In genomic region chr10:14191871-14192270, GRCh38 we compare ENCODE assay signal across 24 cellular contexts.
"Had no signal": no experiment of that assay in that cellular context is flagged by ENCODE, and none has a peak within 500 bp of the region (broad histone marks: within the 10 kb centered on the region; RNA-seq: fewer than 3 reads in every experiment).

No MANE protein-coding gene starts in this region.

- H3K36me3 Mint-ChIP-seq: activated naive CD4-positive, alpha-beta T cell treated with anti-CD3 and anti-CD28 coated beads, Interleukin-2, amount 10 ng/mL, durations not matched to agents 7 days and 5 days; activated naive CD8-positive, alpha-beta T cell had no signal

- H3K4me3 Mint-ChIP-seq: activated CD4-positive, alpha-beta T cell treated with anti-CD3 and anti-CD28 coated beads, Interleukin-2, amount 10 ng/mL, durations not matched to agents 24 days and 14 days; activated CD8-positive, alpha-beta T cell treated with anti-CD3 and anti-CD28 coated beads, Interleukin-2, amount 10 ng/mL, durations not matched to agents 7 days and 5 days; activated naive CD4-positive, alpha-beta T cell treated with anti-CD3 and anti-CD28 coated beads, Interleukin-2, amount 10 ng/mL, durations not matched to agents 7 days and 5 days; activated naive CD8-positive, alpha-beta T cell; activated naive CD8-positive, alpha-beta T cell treated with anti-CD3 and anti-CD28 coated beads, Interleukin-2, amount 50 U/mL, for 24 hours; activated T-cell treated with anti-CD3 and anti-CD28 coated beads, Interleukin-2, amount 50 U/mL, for 4 hours; activated T-helper 1 cell treated with anti-CD3 and anti-CD28 coated beads, Interleukin-12 subunit alpha, Interleukin-12 subunit beta, Interleukin-2, Interleukin-4 antibody, amounts not matched to agents 30 ng/mL and 10 ng/mL and 1 ng/mL, durations not matched to agents 14 hours and 24 hours and 36 hours; central memory CD8-positive, alpha-beta T cell had no signal

- H3K27ac Mint-ChIP-seq: activated CD4-positive, alpha-beta T cell treated with anti-CD3 and anti-CD28 coated beads, Interleukin-2, amount 10 ng/mL, durations not matched to agents 24 days and 14 days; activated CD8-positive, alpha-beta T cell treated with anti-CD3 and anti-CD28 coated beads, Interleukin-2, amount 10 ng/mL, durations not matched to agents 7 days and 5 days; activated naive CD4-positive, alpha-beta T cell treated with anti-CD3 and anti-CD28 coated beads, Interleukin-2, amount 10 ng/mL, durations not matched to agents 7 days and 5 days; activated naive CD8-positive, alpha-beta T cell; activated naive CD8-positive, alpha-beta T cell treated with anti-CD3 and anti-CD28 coated beads, Interleukin-2, amount 50 U/mL, for 24 hours; activated T-helper 1 cell treated with anti-CD3 and anti-CD28 coated beads, Interleukin-12 subunit alpha, Interleukin-12 subunit beta, Interleukin-2, Interleukin-4 antibody, amounts not matched to agents 30 ng/mL and 10 ng/mL and 1 ng/mL, durations not matched to agents 14 hours and 24 hours and 36 hours had no signal

- ATAC-seq: activated CD8-positive, alpha-beta T cell treated with anti-CD3 and anti-CD28 coated beads, Interleukin-2, amount 10 ng/mL, durations not matched to agents 7 days and 5 days; activated naive CD8-positive, alpha-beta T cell treated with anti-CD3 and anti-CD28 coated beads, Interleukin-2, amount 50 U/mL, for 24 hours; activated T-cell treated with anti-CD3 and anti-CD28 coated beads, Interleukin-2, amount 50 U/mL, for 4 hours had no signal

- H3K9me3 Mint-ChIP-seq: activated CD4-positive, alpha-beta T cell treated with anti-CD3 and anti-CD28 coated beads, Interleukin-2, amount 10 ng/mL, durations not matched to agents 24 days and 14 days; activated naive CD4-positive, alpha-beta T cell treated with anti-CD3 and anti-CD28 coated beads, Interleukin-2, amount 10 ng/mL, durations not matched to agents 7 days and 5 days; activated naive CD8-positive, alpha-beta T cell treated with anti-CD3 and anti-CD28 coated beads, Interleukin-2, amount 50 U/mL, for 24 hours; activated T-cell treated with anti-CD3 and anti-CD28 coated beads, Interleukin-2, amount 50 U/mL, for 4 hours; activated T-helper 1 cell treated with anti-CD3 and anti-CD28 coated beads, Interleukin-12 subunit alpha, Interleukin-12 subunit beta, Interleukin-2, Interleukin-4 antibody, amounts not matched to agents 30 ng/mL and 10 ng/mL and 1 ng/mL, durations not matched to agents 14 hours and 24 hours and 36 hours; central memory CD8-positive, alpha-beta T cell had no signal

- DNase-seq: activated CD4-positive, alpha-beta T cell treated with anti-CD3 and anti-CD28 coated beads, Interleukin-2, amount 10 ng/mL, durations not matched to agents 24 days and 14 days; activated CD4-positive, alpha-beta T cell treated with anti-CD3 and anti-CD28 coated beads, Interleukin-2, amount 50 U/mL, for 4 hours; activated CD8-positive, alpha-beta T cell treated with anti-CD3 and anti-CD28 coated beads, Interleukin-2, amount 10 ng/mL, durations not matched to agents 7 days and 5 days; activated gamma-delta T cell treated with Interleukin-2 at 50 U/mL for 16 hours; activated naive CD4-positive, alpha-beta T cell treated with anti-CD3 and anti-CD28 coated beads, Interleukin-2, amount 10 ng/mL, durations not matched to agents 7 days and 5 days; activated naive CD8-positive, alpha-beta T cell treated with anti-CD3 and anti-CD28 coated beads, Interleukin-2, amount 50 U/mL, for 24 hours; activated T-cell treated with anti-CD3 and anti-CD28 coated beads, Interleukin-2, amount 50 U/mL, for 4 hours; anterior cingulate cortex; MM.1S; NCI-H1105; NCI-H1417 treated with DMSO at 0.1 percent for 48 hours; NCI-H187 treated with DMSO at 0.1 percent for 48 hours; NCI-H2081; NCI-H2171 treated with DMSO at 0.1 percent for 48 hours; NCI-H2227 treated with DMSO at 0.1 percent for 48 hours; NCI-H446 treated with DMSO at 0.1 percent for 48 hours; NCI-H524; PC-9; Right ventricle myocardium superior; SJCRH30; T1000 had no signal

- H3K4me1 Mint-ChIP-seq: activated CD4-positive, alpha-beta T cell treated with anti-CD3 and anti-CD28 coated beads, Interleukin-2, amount 10 ng/mL, durations not matched to agents 24 days and 14 days; central memory CD8-positive, alpha-beta T cell had no signal
